ENCODE assay signal across 1 cellular context in the genomic region with DNA sequence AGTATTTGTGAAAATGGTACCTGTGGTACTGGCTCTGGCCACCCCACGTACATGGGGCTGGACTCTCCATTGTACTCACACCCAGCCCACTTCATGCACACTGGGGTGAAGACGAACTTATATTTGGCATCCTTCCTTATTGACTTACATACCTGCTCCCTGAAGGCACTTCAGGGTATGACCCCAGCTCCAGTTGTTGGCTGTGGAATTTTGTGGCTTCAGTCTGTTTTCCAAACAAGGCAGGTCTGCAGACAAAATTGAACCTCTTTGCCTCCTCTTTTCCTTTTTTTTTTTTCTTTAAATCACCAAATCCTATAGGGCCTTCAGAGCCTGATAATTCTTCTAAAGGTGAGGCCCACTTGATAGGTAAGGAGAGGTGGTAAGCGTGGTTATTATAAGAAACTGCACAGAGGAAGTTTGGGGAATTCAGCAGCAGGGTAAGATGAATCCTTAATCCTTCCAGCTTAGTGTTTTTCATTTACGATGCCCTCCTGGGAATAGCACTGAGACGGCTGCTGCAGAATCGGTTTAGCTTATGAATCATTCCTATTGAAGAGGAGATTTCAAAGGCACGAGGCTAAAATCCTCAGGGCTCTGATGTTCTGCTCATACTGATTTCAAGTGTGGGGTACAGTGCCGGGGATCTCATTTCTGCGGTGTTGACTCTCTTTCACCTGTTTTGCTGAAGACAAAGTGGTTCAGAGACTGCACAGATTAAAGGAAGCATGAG.
TF ChIP-seq lines count a peak whose summit lies in the region.

No MANE protein-coding gene starts in this region.

TF ChIP-seq in GM23338, 12 proteins besides CTCF, POLR2A, EP300 and RAD21 (continued from another document):
- TF ChIP-seq, protein P1, sequence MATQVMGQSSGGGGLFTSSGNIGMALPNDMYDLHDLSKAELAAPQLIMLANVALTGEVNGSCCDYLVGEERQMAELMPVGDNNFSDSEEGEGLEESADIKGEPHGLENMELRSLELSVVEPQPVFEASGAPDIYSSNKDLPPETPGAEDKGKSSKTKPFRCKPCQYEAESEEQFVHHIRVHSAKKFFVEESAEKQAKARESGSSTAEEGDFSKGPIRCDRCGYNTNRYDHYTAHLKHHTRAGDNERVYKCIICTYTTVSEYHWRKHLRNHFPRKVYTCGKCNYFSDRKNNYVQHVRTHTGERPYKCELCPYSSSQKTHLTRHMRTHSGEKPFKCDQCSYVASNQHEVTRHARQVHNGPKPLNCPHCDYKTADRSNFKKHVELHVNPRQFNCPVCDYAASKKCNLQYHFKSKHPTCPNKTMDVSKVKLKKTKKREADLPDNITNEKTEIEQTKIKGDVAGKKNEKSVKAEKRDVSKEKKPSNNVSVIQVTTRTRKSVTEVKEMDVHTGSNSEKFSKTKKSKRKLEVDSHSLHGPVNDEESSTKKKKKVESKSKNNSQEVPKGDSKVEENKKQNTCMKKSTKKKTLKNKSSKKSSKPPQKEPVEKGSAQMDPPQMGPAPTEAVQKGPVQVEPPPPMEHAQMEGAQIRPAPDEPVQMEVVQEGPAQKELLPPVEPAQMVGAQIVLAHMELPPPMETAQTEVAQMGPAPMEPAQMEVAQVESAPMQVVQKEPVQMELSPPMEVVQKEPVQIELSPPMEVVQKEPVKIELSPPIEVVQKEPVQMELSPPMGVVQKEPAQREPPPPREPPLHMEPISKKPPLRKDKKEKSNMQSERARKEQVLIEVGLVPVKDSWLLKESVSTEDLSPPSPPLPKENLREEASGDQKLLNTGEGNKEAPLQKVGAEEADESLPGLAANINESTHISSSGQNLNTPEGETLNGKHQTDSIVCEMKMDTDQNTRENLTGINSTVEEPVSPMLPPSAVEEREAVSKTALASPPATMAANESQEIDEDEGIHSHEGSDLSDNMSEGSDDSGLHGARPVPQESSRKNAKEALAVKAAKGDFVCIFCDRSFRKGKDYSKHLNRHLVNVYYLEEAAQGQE (IDR thresholded peaks at IDR 0.05; ENCODE audit: unreplicated experiment): no peak
- TF ChIP-seq, protein P2, sequence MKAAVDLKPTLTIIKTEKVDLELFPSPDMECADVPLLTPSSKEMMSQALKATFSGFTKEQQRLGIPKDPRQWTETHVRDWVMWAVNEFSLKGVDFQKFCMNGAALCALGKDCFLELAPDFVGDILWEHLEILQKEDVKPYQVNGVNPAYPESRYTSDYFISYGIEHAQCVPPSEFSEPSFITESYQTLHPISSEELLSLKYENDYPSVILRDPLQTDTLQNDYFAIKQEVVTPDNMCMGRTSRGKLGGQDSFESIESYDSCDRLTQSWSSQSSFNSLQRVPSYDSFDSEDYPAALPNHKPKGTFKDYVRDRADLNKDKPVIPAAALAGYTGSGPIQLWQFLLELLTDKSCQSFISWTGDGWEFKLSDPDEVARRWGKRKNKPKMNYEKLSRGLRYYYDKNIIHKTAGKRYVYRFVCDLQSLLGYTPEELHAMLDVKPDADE (IDR thresholded peaks at IDR 0.05): no peak
- TF ChIP-seq JUNB (IDR thresholded peaks at IDR 0.05; ENCODE audit: unreplicated experiment): no peak
- no peak for TF ChIP-seq CREB1 (CRISPR knock-in tag; IDR thresholded peaks at IDR 0.05; ENCODE audit: low read depth)
- no peak for TF ChIP-seq ZNF114 (CRISPR knock-in tag; IDR thresholded peaks at IDR 0.05)
- TF ChIP-seq, protein P3, sequence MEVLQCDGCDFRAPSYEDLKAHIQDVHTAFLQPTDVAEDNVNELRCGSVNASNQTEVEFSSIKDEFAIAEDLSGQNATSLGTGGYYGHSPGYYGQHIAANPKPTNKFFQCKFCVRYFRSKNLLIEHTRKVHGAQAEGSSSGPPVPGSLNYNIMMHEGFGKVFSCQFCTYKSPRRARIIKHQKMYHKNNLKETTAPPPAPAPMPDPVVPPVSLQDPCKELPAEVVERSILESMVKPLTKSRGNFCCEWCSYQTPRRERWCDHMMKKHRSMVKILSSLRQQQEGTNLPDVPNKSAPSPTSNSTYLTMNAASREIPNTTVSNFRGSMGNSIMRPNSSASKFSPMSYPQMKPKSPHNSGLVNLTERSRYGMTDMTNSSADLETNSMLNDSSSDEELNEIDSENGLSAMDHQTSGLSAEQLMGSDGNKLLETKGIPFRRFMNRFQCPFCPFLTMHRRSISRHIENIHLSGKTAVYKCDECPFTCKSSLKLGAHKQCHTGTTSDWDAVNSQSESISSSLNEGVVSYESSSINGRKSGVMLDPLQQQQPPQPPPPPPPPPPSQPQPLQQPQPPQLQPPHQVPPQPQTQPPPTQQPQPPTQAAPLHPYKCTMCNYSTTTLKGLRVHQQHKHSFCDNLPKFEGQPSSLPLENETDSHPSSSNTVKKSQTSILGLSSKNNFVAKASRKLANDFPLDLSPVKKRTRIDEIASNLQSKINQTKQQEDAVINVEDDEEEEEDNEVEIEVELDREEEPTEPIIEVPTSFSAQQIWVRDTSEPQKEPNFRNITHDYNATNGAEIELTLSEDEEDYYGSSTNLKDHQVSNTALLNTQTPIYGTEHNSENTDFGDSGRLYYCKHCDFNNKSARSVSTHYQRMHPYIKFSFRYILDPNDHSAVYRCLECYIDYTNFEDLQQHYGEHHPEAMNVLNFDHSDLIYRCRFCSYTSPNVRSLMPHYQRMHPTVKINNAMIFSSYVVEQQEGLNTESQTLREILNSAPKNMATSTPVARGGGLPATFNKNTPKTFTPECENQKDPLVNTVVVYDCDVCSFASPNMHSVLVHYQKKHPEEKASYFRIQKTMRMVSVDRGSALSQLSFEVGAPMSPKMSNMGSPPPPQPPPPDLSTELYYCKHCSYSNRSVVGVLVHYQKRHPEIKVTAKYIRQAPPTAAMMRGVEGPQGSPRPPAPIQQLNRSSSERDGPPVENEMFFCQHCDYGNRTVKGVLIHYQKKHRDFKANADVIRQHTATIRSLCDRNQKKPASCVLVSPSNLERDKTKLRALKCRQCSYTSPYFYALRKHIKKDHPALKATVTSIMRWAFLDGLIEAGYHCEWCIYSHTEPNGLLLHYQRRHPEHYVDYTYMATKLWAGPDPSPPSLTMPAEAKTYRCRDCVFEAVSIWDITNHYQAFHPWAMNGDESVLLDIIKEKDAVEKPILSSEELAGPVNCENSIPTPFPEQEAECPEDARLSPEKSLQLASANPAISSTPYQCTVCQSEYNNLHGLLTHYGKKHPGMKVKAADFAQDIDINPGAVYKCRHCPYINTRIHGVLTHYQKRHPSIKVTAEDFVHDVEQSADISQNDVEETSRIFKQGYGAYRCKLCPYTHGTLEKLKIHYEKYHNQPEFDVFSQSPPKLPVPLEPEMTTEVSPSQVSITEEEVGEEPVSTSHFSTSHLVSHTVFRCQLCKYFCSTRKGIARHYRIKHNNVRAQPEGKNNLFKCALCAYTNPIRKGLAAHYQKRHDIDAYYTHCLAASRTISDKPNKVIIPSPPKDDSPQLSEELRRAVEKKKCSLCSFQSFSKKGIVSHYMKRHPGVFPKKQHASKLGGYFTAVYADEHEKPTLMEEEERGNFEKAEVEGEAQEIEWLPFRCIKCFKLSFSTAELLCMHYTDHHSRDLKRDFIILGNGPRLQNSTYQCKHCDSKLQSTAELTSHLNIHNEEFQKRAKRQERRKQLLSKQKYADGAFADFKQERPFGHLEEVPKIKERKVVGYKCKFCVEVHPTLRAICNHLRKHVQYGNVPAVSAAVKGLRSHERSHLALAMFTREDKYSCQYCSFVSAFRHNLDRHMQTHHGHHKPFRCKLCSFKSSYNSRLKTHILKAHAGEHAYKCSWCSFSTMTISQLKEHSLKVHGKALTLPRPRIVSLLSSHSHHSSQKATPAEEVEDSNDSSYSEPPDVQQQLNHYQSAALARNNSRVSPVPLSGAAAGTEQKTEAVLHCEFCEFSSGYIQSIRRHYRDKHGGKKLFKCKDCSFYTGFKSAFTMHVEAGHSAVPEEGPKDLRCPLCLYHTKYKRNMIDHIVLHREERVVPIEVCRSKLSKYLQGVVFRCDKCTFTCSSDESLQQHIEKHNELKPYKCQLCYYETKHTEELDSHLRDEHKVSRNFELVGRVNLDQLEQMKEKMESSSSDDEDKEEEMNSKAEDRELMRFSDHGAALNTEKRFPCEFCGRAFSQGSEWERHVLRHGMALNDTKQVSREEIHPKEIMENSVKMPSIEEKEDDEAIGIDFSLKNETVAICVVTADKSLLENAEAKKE (CRISPR knock-in tag; IDR thresholded peaks at IDR 0.05): no peak
- TF ChIP-seq ZNF331 (CRISPR knock-in tag; IDR thresholded peaks at IDR 0.05; ENCODE audit: low read depth): no peak
TF ChIP-seq in GM23338: peak in this region for 0.
